8 cellular contexts compared by ENCODE assay signal in the genomic region with DNA sequence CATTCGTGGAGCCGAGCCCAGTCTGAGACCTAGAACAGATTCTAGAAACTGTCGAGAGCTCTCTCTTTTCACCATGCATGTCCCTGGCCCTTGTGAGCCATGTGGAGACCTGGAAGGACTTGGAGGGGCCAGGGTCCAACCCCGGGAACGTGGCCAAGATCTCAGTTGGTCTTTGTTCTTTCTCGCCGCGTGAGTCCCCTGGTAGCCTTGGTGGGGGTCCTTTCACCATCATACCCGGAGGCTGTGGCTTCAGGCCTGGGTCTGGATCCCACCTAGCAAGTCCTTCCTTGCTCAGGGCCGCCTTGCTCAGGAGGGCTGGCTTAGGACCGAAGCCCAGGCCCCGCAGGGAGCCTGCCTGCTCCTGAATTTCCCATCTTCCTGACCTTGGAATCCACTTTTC.
"Had no signal": no experiment of that assay in that cellular context is flagged by ENCODE, and none has a peak within 500 bp of the region (broad histone marks: within the 10 kb centered on the region; RNA-seq: fewer than 3 reads in every experiment).

No MANE protein-coding gene starts in this region.

- H3K9me3 ChIP-seq: HAP-1 had no signal

- H3K9me3 Mint-ChIP-seq: GM23338 had no signal

- H3K4me3 ChIP-seq: GM23338, HAP-1 had no signal

- H3K27ac Mint-ChIP-seq: GM23338, IgD-negative memory B cell had no signal

- H3K36me3 Mint-ChIP-seq: IgD-negative memory B cell had no signal

- FAIRE-seq: H1, H54, HepG2 had no signal

- DNase-seq: KBM-7 had no signal

- H3K4me3 Mint-ChIP-seq: GM23338, IgD-negative memory B cell had no signal

- ATAC-seq: GM23338, HepG2 had no signal

- H3K4me1 Mint-ChIP-seq: IgD-negative memory B cell had no signal

- H3K36me3 ChIP-seq: HAP-1 had no signal

- H3K27ac ChIP-seq: HL-60 had no signal

- H3K4me1 ChIP-seq: HAP-1 had no signal
